1 cellular context compared by ENCODE assay signal in the genomic region with DNA sequence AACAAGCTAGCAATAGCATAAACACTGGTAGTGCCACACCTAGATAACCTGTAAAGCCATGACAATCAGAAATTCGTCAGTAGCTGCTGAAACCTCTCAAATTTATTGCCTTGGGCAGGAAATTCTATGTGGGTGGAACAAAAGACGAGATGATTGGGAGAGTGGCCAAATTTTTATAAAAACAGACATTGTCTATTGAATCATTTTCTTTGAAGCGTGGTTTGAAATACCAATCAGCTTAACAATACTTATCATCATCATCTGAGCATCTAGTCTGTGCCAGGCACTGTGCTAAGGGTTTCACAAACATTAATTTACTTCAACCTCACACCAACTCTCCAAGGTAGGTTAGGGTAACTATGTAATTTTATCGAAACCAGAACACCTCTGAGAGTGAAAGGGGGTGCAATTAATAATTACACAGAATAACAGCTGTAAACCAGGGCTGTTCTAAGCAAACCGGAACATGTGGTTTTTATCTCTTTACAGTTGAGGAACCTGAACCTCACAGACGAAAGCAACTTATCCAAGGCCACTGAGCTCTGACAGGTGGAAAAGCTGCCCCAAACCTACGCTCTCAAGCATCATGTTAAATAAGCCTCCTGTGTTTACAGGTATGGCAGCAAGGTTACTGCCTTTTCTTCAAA.
TF ChIP-seq lines count a peak whose summit lies in the region.

No MANE protein-coding gene starts in this region.

TF ChIP-seq in GM12878, 131 proteins besides CTCF, POLR2A, EP300 and RAD21 (continued from another document):
- TF ChIP-seq, protein P1, sequence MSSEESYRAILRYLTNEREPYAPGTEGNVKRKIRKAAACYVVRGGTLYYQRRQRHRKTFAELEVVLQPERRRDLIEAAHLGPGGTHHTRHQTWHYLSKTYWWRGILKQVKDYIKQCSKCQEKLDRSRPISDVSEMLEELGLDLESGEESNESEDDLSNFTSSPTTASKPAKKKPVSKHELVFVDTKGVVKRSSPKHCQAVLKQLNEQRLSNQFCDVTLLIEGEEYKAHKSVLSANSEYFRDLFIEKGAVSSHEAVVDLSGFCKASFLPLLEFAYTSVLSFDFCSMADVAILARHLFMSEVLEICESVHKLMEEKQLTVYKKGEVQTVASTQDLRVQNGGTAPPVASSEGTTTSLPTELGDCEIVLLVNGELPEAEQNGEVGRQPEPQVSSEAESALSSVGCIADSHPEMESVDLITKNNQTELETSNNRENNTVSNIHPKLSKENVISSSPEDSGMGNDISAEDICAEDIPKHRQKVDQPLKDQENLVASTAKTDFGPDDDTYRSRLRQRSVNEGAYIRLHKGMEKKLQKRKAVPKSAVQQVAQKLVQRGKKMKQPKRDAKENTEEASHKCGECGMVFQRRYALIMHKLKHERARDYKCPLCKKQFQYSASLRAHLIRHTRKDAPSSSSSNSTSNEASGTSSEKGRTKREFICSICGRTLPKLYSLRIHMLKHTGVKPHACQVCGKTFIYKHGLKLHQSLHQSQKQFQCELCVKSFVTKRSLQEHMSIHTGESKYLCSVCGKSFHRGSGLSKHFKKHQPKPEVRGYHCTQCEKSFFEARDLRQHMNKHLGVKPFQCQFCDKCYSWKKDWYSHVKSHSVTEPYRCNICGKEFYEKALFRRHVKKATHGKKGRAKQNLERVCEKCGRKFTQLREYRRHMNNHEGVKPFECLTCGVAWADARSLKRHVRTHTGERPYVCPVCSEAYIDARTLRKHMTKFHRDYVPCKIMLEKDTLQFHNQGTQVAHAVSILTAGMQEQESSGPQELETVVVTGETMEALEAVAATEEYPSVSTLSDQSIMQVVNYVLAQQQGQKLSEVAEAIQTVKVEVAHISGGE (CRISPR knock-in tag; IDR thresholded peaks at IDR 0.05), result no peak
- TF ChIP-seq BACH1 (IDR thresholded peaks at IDR 0.05; ENCODE audit: borderline replicate concordance), result peak; percentile 18; the same call in 1 of the 2 replicates
- TF ChIP-seq, protein P2, sequence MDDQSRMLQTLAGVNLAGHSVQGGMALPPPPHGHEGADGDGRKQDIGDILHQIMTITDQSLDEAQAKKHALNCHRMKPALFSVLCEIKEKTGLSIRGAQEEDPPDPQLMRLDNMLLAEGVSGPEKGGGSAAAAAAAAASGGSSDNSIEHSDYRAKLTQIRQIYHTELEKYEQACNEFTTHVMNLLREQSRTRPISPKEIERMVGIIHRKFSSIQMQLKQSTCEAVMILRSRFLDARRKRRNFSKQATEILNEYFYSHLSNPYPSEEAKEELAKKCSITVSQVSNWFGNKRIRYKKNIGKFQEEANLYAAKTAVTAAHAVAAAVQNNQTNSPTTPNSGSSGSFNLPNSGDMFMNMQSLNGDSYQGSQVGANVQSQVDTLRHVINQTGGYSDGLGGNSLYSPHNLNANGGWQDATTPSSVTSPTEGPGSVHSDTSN (IDR thresholded peaks at IDR 0.05; ENCODE audit: insufficient replicate concordance, low read depth, low read length), result peak; percentile 14
- TF ChIP-seq, protein P3, sequence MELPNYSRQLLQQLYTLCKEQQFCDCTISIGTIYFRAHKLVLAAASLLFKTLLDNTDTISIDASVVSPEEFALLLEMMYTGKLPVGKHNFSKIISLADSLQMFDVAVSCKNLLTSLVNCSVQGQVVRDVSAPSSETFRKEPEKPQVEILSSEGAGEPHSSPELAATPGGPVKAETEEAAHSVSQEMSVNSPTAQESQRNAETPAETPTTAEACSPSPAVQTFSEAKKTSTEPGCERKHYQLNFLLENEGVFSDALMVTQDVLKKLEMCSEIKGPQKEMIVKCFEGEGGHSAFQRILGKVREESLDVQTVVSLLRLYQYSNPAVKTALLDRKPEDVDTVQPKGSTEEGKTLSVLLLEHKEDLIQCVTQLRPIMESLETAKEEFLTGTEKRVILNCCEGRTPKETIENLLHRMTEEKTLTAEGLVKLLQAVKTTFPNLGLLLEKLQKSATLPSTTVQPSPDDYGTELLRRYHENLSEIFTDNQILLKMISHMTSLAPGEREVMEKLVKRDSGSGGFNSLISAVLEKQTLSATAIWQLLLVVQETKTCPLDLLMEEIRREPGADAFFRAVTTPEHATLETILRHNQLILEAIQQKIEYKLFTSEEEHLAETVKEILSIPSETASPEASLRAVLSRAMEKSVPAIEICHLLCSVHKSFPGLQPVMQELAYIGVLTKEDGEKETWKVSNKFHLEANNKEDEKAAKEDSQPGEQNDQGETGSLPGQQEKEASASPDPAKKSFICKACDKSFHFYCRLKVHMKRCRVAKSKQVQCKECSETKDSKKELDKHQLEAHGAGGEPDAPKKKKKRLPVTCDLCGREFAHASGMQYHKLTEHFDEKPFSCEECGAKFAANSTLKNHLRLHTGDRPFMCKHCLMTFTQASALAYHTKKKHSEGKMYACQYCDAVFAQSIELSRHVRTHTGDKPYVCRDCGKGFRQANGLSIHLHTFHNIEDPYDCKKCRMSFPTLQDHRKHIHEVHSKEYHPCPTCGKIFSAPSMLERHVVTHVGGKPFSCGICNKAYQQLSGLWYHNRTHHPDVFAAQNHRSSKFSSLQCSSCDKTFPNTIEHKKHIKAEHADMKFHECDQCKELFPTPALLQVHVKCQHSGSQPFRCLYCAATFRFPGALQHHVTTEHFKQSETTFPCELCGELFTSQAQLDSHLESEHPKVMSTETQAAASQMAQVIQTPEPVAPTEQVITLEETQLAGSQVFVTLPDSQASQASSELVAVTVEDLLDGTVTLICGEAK (IDR thresholded peaks at IDR 0.05; ENCODE audit: borderline replicate concordance), result no peak
- TF ChIP-seq, protein P4, sequence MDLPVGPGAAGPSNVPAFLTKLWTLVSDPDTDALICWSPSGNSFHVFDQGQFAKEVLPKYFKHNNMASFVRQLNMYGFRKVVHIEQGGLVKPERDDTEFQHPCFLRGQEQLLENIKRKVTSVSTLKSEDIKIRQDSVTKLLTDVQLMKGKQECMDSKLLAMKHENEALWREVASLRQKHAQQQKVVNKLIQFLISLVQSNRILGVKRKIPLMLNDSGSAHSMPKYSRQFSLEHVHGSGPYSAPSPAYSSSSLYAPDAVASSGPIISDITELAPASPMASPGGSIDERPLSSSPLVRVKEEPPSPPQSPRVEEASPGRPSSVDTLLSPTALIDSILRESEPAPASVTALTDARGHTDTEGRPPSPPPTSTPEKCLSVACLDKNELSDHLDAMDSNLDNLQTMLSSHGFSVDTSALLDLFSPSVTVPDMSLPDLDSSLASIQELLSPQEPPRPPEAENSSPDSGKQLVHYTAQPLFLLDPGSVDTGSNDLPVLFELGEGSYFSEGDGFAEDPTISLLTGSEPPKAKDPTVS (IDR thresholded peaks at IDR 0.05; ENCODE audit: low read depth, low read length), result no peak
- no peak for TF ChIP-seq HDAC6 (IDR thresholded peaks at IDR 0.05; ENCODE audit: unreplicated experiment)
- TF ChIP-seq EZH2 (IDR thresholded peaks at IDR 0.05; ENCODE audit: borderline replicate concordance, control insufficient read depth, low read depth, low read length), result no peak
- peak; percentile 87 for TF ChIP-seq IKZF1 (conservative IDR thresholded peaks at IDR 0.05)
- TF ChIP-seq ZNF217 (IDR thresholded peaks at IDR 0.05), result peak; percentile 76; the same call in 1 of the 2 replicates
- peak; percentile 55 for TF ChIP-seq MEF2B (IDR thresholded peaks at IDR 0.05; ENCODE audit: partially characterized antibody, poor library complexity, severe bottlenecking)
- no peak for TF ChIP-seq SMAD1 (IDR thresholded peaks at IDR 0.05; ENCODE audit: low read depth, partially characterized antibody)
- peak; percentile 79 for TF ChIP-seq BCL11A (IDR thresholded peaks at IDR 0.05; ENCODE audit: low read depth, low read length)
- TF ChIP-seq SIN3A (IDR thresholded peaks at IDR 0.05; ENCODE audit: low read depth, low read length), result no peak
- TF ChIP-seq GATAD2B (conservative IDR thresholded peaks at IDR 0.05; ENCODE audit: low read depth), result peak; percentile 77
TF ChIP-seq in GM12878: peak in this region for 31.
